1 cellular context compared by ENCODE assay signal in the genomic region with DNA sequence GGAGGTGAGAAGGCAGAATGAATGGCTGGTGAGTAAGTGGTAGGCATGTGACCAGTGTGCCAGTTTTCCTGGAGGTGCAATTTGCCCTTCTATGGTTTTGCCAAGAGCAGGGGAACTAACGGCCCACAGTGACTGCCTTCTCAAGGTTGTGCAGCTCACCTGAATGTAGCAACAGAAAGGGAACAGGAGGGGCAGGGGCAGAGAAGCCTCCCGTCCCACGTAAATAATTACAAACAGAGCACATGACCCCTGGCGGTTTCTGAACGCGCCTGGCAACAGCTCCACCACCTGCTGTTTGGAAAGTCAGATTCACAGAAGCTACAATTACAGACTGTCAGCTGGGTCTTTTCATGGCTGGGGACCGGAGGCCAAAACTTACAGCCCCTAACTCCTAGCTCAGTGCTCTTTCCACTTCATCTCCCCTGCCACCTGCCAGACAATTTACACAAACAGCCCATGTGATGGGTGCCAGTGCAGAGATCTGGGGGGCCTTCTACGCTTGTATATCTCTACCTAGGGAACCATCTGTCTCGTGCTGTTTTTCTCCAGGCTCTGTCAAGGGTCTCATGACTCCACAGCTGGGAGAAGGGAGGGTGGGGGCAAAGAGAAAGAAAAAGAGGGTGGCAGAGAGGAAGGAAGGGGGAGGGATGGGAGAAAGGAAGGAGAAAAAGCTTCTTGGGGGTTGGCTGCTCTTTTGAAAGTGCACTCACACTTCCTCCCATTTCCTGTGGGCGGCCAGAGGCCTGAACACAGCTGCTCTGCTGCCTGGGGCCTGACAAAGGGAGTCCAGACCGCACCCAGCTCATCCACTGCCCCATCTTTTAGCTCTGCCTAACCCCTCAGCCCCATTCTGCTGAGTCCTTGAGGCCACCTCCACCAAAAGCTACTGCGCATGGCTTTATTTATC.
TF ChIP-seq lines count a peak whose summit lies in the region.

No MANE protein-coding gene starts in this region.

TF ChIP-seq in SK-N-SH treated with all-trans-retinoic acid at 6 μM for 48 hours, 23 proteins besides CTCF, POLR2A, EP300 and RAD21 (continued from another document):
- TF ChIP-seq, protein P1, sequence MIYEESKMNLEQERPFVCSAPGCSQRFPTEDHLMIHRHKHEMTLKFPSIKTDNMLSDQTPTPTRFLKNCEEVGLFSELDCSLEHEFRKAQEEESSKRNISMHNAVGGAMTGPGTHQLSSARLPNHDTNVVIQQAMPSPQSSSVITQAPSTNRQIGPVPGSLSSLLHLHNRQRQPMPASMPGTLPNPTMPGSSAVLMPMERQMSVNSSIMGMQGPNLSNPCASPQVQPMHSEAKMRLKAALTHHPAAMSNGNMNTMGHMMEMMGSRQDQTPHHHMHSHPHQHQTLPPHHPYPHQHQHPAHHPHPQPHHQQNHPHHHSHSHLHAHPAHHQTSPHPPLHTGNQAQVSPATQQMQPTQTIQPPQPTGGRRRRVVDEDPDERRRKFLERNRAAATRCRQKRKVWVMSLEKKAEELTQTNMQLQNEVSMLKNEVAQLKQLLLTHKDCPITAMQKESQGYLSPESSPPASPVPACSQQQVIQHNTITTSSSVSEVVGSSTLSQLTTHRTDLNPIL (CRISPR knock-in tag; IDR thresholded peaks at IDR 0.05; ENCODE audit: low read depth) = no peak
- no peak for TF ChIP-seq BACH2 (CRISPR knock-in tag; IDR thresholded peaks at IDR 0.05; ENCODE audit: borderline replicate concordance)
- no peak for TF ChIP-seq ISL1 (CRISPR knock-in tag; IDR thresholded peaks at IDR 0.05)
- TF ChIP-seq ESRRG (CRISPR knock-in tag; IDR thresholded peaks at IDR 0.05) = no peak
TF ChIP-seq in SK-N-SH treated with all-trans-retinoic acid at 6 μM for 48 hours: peak in this region for 0.
